Comparison of ENCODE assay signal across 19 cellular contexts in genomic region chr1:21874778-21875547, GRCh38.
DNase-seq lines count a peak whose midpoint lies in the region; ATAC-seq and TF ChIP-seq lines count a peak whose summit lies in the region.
"Had no signal": no experiment of that assay in that cellular context is flagged by ENCODE, and none has a peak within 500 bp of the region (broad histone marks: within the 10 kb centered on the region; RNA-seq: fewer than 3 reads in every experiment).

No MANE protein-coding gene starts in this region.

- H3K27ac ChIP-seq in gastroesophageal sphincter (peak overlapping the region in 3 of 4 donors; percentile 80 to 81 (median 80)), spleen (no peak overlapping the region)
- H3K27ac ChIP-seq: parathyroid adenoma, vagina had no signal

- no peaks in the 10 kb centered on the region for H3K27me3 ChIP-seq in gastroesophageal sphincter
- H3K27me3 ChIP-seq in spleen (replicated peaks in 1 of 7): no peaks in the 10 kb centered on the region
- H3K27me3 ChIP-seq: vagina had no signal

- H3K4me3 ChIP-seq in gastroesophageal sphincter (no peak overlapping the region), spleen (no peak overlapping the region)
- H3K4me3 ChIP-seq: GM23338, vagina had no signal

- no peak for TF ChIP-seq CTCF in gastroesophageal sphincter (IDR thresholded peaks at IDR 0.05)
- TF ChIP-seq CTCF in spleen (IDR thresholded peaks at IDR 0.05 in 8 of 11, conservative IDR thresholded peaks at IDR 0.05 in 3 of 11): no peak

- WGBS in gastroesophageal sphincter (ENCODE audit: low coverage in 1 of 2), 2 donors: 55 to 90% methylated on average over 4 to 7 of the region's 24 CpGs
- 86 to 90% (median 88%) methylated on average over 7 to 24 of the region's 24 CpGs for WGBS in spleen, 5 donors

- peaks cover 0 to 43% (median 8%) of the 10 kb centered on the region in 3 donors for H3K4me1 ChIP-seq in gastroesophageal sphincter
- peaks cover 0 to 4% (median 0%) of the 10 kb centered on the region in 6 donors for H3K4me1 ChIP-seq in spleen
- H3K4me1 ChIP-seq: parathyroid adenoma had no signal

- no peak for TF ChIP-seq POLR2A in gastroesophageal sphincter (IDR thresholded peaks at IDR 0.05)
- no peak for TF ChIP-seq POLR2A in spleen (IDR thresholded peaks at IDR 0.05)

- peak; percentile 64 for DNase-seq in COLO668 (lab: John Stamatoyannopoulos, UW; ENCODE audit: unreplicated experiment)
- DNase-seq in DMS79 treated with DMSO at 0.1 percent for 48 hours (lab: John Stamatoyannopoulos, UW): peak; percentile 67
- peak; percentile 86 for DNase-seq in NCI-H2227 (lab: John Stamatoyannopoulos, UW; ENCODE audit: unreplicated experiment)
- no peak for DNase-seq in spleen
- DNase-seq in stimulated activated CD4-positive, alpha-beta T cell treated with anti-CD3 and anti-CD28 coated beads, Interleukin-4, amount 100 ng/mL, for 24 hours: no peak
- DNase-seq in activated naive CD4-positive, alpha-beta T cell treated with Interleukin-2 at 50 U/mL for 16 hours: no peak
- DNase-seq: activated CD8-positive, alpha-beta memory T cell treated with anti-CD3 and anti-CD28 coated beads, Interleukin-2, amount 50 U/mL, for 4 hours; activated naive CD8-positive, alpha-beta T cell treated with anti-CD3 and anti-CD28 coated beads for 36 hours; CD4-positive, alpha-beta memory T cell; erythroblast; foreskin melanocyte; hippocampal formation; NCI-H1694 treated with DMSO at 0.1 percent for 48 hours; RPMI8226 had no signal

- H3K9me3 ChIP-seq in gastroesophageal sphincter (no peaks in the 10 kb centered on the region), spleen (no peaks in the 10 kb centered on the region)
- H3K9me3 ChIP-seq: vagina had no signal

- peaks cover 0 to 100% of the 10 kb centered on the region in 2 donors for H3K36me3 ChIP-seq in gastroesophageal sphincter
- peaks cover 0 to 99% (median 44%) of the 10 kb centered on the region in 6 donors for H3K36me3 ChIP-seq in spleen

- intact Hi-C loops in spleen (cut with DNase I; ENCODE audit: low total_unique reads): no loop called here

- no peak for ATAC-seq in gastroesophageal sphincter
- ATAC-seq: stimulated activated effector memory CD8-positive, alpha-beta T cell treated with anti-CD3 and anti-CD28 coated beads, Interleukin-12 subunit alpha, Interleukin-12 subunit beta, amount 100 ng/mL, for 72 hours had no signal

- TF ChIP-seq EP300 in gastroesophageal sphincter (IDR thresholded peaks at IDR 0.05): no peak

Comparison
In these comparisons a context has a peak if more than half of its experiments do, and no peak if none do; other contexts are left out.
1. DNase-seq: peak in COLO668 (single experiment), DMS79 treated with DMSO at 0.1 percent for 48 hours (single experiment) and NCI-H2227 (single experiment); none in spleen (single experiment), stimulated activated CD4-positive, alpha-beta T cell treated with anti-CD3 and anti-CD28 coated beads, Interleukin-4, amount 100 ng/mL, for 24 hours (single experiment) and activated naive CD4-positive, alpha-beta T cell treated with Interleukin-2 at 50 U/mL for 16 hours (single experiment).
2. H3K27ac ChIP-seq: peak in gastroesophageal sphincter (3 of 4); none in spleen (0 of 8).